1 cellular context compared by ENCODE assay signal in the genomic region with DNA sequence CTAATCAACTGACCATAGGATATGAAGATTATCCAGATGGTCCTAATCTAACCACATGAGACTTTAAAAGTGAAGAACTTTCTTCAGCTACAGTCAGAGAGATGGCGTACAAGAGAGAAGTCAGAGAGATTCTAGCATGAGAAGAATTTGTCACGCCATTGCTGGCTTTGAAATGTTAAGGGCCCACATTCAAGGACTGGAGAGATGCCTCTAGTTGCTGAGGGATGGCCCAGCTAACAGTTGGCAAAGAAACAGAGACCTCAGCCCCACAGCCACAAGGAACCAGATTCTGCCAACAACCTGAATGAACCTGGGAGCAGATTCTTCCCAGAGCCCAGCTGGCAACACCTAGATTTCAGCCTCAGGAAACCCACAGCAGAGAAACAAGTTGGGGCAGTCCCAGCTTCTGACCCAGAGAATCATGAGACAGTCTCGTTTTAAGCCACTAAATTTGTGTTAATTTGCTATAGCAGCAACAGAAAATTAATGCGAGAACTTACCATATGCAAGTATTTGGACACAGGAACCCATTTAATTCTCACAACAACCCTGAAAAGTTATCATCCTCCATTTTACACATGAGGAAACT.
TF ChIP-seq lines count a peak whose summit lies in the region.

No MANE protein-coding gene starts in this region.

TF ChIP-seq in GM12878, 131 proteins besides CTCF, POLR2A, EP300 and RAD21 (continued from another document):
- TF ChIP-seq, protein P1, sequence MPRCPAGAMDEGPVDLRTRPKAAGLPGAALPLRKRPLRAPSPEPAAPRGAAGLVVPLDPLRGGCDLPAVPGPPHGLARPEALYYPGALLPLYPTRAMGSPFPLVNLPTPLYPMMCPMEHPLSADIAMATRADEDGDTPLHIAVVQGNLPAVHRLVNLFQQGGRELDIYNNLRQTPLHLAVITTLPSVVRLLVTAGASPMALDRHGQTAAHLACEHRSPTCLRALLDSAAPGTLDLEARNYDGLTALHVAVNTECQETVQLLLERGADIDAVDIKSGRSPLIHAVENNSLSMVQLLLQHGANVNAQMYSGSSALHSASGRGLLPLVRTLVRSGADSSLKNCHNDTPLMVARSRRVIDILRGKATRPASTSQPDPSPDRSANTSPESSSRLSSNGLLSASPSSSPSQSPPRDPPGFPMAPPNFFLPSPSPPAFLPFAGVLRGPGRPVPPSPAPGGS (IDR thresholded peaks at IDR 0.05; ENCODE audit: borderline replicate concordance, insufficient read depth, low read depth, low read length, poor library complexity, severe bottlenecking): no peak
- TF ChIP-seq MTA2 (IDR thresholded peaks at IDR 0.05; ENCODE audit: low read depth) (peak; percentile 37; the same call in 1 of the 2 replicates), BHLHE40 (IDR thresholded peaks at IDR 0.05; ENCODE audit: borderline replicate concordance in 1 of 2, low read depth in 2 of 2, low read length in 1 of 2) (peak; percentile 20 to 59; a peak in 1 of 4 replicates), BCL11A (IDR thresholded peaks at IDR 0.05; ENCODE audit: low read depth, low read length) (no peak), GATAD2B (conservative IDR thresholded peaks at IDR 0.05; ENCODE audit: low read depth) (no peak), SREBF2 (IDR thresholded peaks at IDR 0.05; ENCODE audit: low read length) (no peak)
- TF ChIP-seq, protein P2, sequence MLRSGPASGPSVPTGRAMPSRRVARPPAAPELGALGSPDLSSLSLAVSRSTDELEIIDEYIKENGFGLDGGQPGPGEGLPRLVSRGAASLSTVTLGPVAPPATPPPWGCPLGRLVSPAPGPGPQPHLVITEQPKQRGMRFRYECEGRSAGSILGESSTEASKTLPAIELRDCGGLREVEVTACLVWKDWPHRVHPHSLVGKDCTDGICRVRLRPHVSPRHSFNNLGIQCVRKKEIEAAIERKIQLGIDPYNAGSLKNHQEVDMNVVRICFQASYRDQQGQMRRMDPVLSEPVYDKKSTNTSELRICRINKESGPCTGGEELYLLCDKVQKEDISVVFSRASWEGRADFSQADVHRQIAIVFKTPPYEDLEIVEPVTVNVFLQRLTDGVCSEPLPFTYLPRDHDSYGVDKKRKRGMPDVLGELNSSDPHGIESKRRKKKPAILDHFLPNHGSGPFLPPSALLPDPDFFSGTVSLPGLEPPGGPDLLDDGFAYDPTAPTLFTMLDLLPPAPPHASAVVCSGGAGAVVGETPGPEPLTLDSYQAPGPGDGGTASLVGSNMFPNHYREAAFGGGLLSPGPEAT (IDR thresholded peaks at IDR 0.05; ENCODE audit: low read depth): peak; percentile 36; the same call in 1 of the 2 replicates
- TF ChIP-seq, protein P3, sequence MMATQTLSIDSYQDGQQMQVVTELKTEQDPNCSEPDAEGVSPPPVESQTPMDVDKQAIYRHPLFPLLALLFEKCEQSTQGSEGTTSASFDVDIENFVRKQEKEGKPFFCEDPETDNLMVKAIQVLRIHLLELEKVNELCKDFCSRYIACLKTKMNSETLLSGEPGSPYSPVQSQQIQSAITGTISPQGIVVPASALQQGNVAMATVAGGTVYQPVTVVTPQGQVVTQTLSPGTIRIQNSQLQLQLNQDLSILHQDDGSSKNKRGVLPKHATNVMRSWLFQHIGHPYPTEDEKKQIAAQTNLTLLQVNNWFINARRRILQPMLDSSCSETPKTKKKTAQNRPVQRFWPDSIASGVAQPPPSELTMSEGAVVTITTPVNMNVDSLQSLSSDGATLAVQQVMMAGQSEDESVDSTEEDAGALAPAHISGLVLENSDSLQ (IDR thresholded peaks at IDR 0.05): no peak
